17 cellular contexts compared by ENCODE assay signal in the genomic region with DNA sequence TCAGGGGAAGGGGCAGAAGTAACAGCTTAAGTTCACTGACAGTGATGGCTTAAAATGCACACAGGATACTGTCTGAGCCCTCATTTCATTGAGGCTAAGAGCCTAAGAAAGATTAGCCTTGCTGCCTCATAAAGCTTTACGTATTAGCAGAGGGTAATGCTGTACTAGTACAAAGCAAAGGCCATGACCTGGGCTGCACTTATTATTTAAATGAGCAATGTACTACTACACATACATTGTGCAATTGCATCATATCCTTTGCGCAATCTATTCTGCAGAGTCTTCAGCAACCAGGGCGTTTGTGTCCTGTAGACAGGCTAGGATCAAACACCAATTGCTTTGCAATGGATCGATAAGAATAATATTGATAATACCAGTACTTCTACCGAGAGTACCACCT.
DNase-seq lines count a peak whose midpoint lies in the region; ATAC-seq and TF ChIP-seq lines count a peak whose summit lies in the region.
"Had no signal": no experiment of that assay in that cellular context is flagged by ENCODE, and none has a peak within 500 bp of the region (broad histone marks: within the 10 kb centered on the region; RNA-seq: fewer than 3 reads in every experiment).

No MANE protein-coding gene starts in this region.

- peak; percentile 44 for ATAC-seq in foreskin keratinocyte
- no peak for ATAC-seq in GM18520 (IDR thresholded peaks at IDR 0.05; ENCODE audit: unreplicated experiment)
- ATAC-seq: psoas muscle had no signal

- no peak overlapping the region for H3K4me3 ChIP-seq in SK-N-MC
- H3K4me3 ChIP-seq: psoas muscle, thoracic aorta had no signal

- no peak for TF ChIP-seq RAD21 in Ishikawa (IDR thresholded peaks at IDR 0.05; ENCODE audit: low read depth)

- H3K27ac ChIP-seq in SK-N-MC (peak overlapping the region; percentile 12; the same call in 1 of the 2 replicates), foreskin keratinocyte (peak overlapping the region; percentile 79)
- H3K27ac ChIP-seq: psoas muscle, thoracic aorta had no signal

- DNase-seq in Caki2 (ENCODE audit: low read depth) (peak; percentile 18), SK-N-MC (ENCODE audit: low read depth, low spot score) (no peak), foreskin keratinocyte (peak; percentile 73 to 87), NCI-H2081 treated with DMSO at 0.1 percent for 48 hours (lab: John Stamatoyannopoulos, UW) (no peak), SW 1271 (lab: John Stamatoyannopoulos, UW) (no peak), KBM-7 (no peak)
- DNase-seq: activated CD8-positive, alpha-beta memory T cell treated with anti-CD3 and anti-CD28 coated beads, Interleukin-2, amount 50 U/mL, for 4 hours; anterior cingulate cortex; BE2C; endodermal cell; GDM1; GOT3; NCI-H510A treated with DMSO at 0.1 percent for 48 hours; psoas muscle had no signal

- no peaks in the 10 kb centered on the region for H3K27me3 ChIP-seq in foreskin keratinocyte
- H3K27me3 ChIP-seq: BE2C had no signal

- no peak for TF ChIP-seq CTCF in foreskin keratinocyte (conservative IDR thresholded peaks at IDR 0.05)

- TF ChIP-seq EP300 in Ishikawa (IDR thresholded peaks at IDR 0.05; ENCODE audit: borderline replicate concordance): no peak

- H3K9ac ChIP-seq in SK-N-MC (ENCODE audit: insufficient read length): no peak overlapping the region

- in situ Hi-C loops in Caki2 (cut with HindIII; ENCODE audit: low pct_unique_long_range_greater_than_20kb, low sequenced_read_pairs): no loop called here
- in situ Hi-C loops in KBM-7 (cut with MboI; ENCODE audit: low pct_unique_long_range_greater_than_20kb, low sequenced_read_pairs): no loop called here

- no peaks in the 10 kb centered on the region for H3K36me3 ChIP-seq in SK-N-MC (ENCODE audit: insufficient read depth, low read length)
- H3K36me3 ChIP-seq: BE2C, thoracic aorta had no signal

- peaks cover 29% of the 10 kb centered on the region for H3K4me1 ChIP-seq in foreskin keratinocyte
- H3K4me1 ChIP-seq: BE2C, psoas muscle had no signal

- no peaks in the 10 kb centered on the region for H3K9me3 ChIP-seq in SK-N-MC (ENCODE audit: low read depth, low read length)
- H3K9me3 ChIP-seq: BE2C, psoas muscle, thoracic aorta had no signal

TF ChIP-seq in Ishikawa, 13 proteins besides CTCF, POLR2A, EP300 and RAD21:
- TF ChIP-seq ZBTB7A (IDR thresholded peaks at IDR 0.05; ENCODE audit: low read depth) (no peak), NFIC (IDR thresholded peaks at IDR 0.05) (no peak), CEBPB (IDR thresholded peaks at IDR 0.05) (peak; percentile 99), MAX (IDR thresholded peaks at IDR 0.05) (no peak), YY1 (IDR thresholded peaks at IDR 0.05; ENCODE audit: low read depth) (no peak), FOXM1 (IDR thresholded peaks at IDR 0.05; ENCODE audit: borderline replicate concordance, low read depth) (no peak)
TF ChIP-seq in Ishikawa: peak in this region for 1.

Comparison
In these comparisons a context has a peak if more than half of its experiments do, and no peak if none do; other contexts are left out.
1. DNase-seq: peak in Caki2 (single experiment) and foreskin keratinocyte (2 of 2); none in SK-N-MC (single experiment), NCI-H2081 treated with DMSO at 0.1 percent for 48 hours (single experiment), SW 1271 (0 of 2) and KBM-7 (single experiment).